ENCODE assay signal across 12 cellular contexts in genomic region chr2:26235089-26235488, GRCh38. TPM values are rescaled to one million over a fixed set of nuclear protein-coding genes. Genes with fewer than 3 reads are reported as not detected.
DNase-seq lines count a peak whose midpoint lies in the region; ATAC-seq, FAIRE-seq and TF ChIP-seq lines count a peak whose summit lies in the region.
"Had no signal": no experiment of that assay in that cellular context is flagged by ENCODE, and none has a peak within 500 bp of the region (broad histone marks: within the 10 kb centered on the region; RNA-seq: fewer than 3 reads in every experiment).

No MANE protein-coding gene starts in this region.

- DNase-seq in D721Med (ENCODE audit: insufficient read length, low spot score), result no peak
- DNase-seq in LNCaP clone FGC (ENCODE audit: low read depth), result no peak
- DNase-seq in brain microvascular endothelial cell, result no peak
- no peak for DNase-seq in osteocyte (ENCODE audit: extremely low spot score, unreplicated experiment)
- DNase-seq in T1000 (lab: John Stamatoyannopoulos, UW), result no peak
- no peak for DNase-seq in NCI-H1694 (lab: John Stamatoyannopoulos, UW)
- DNase-seq: COR-L47, NCI-H187 treated with DMSO at 0.1 percent for 48 hours had no signal

- H3K27me3 ChIP-seq in brain microvascular endothelial cell (replicated peaks), result no peaks in the 10 kb centered on the region

- H3K4me3 Mint-ChIP-seq in osteocyte (ENCODE audit: unreplicated experiment), result no peak overlapping the region

- no peaks in the 10 kb centered on the region for H3K27me3 Mint-ChIP-seq in osteocyte (ENCODE audit: unreplicated experiment)

- no peak overlapping the region for H3K27ac ChIP-seq in brain microvascular endothelial cell

- peaks cover 6% of the 10 kb centered on the region for H3K4me1 Mint-ChIP-seq in osteocyte (ENCODE audit: unreplicated experiment)

- ATAC-seq in HG02852 (IDR thresholded peaks at IDR 0.05; ENCODE audit: unreplicated experiment) (no peak), HG02970 (IDR thresholded peaks at IDR 0.05; ENCODE audit: low FRiP score, unreplicated experiment) (no peak)

- H3K4me3 ChIP-seq in LNCaP clone FGC (ENCODE audit: low read depth, low read length), result no peak overlapping the region
- H3K4me3 ChIP-seq in brain microvascular endothelial cell (ENCODE audit: low read depth, low read length), result no peak overlapping the region

- no peak for FAIRE-seq in D721Med (lab: Jason Lieb, UNC)
- FAIRE-seq: endometrium, HTR-8/SVneo had no signal

- no peak overlapping the region for H3K27ac Mint-ChIP-seq in osteocyte (ENCODE audit: unreplicated experiment)

- TF ChIP-seq CTCF in D721Med (IDR thresholded peaks at IDR 0.05; ENCODE audit: insufficient read depth, missing control alignments) (peak; percentile 5), LNCaP clone FGC (IDR thresholded peaks at IDR 0.05; ENCODE audit: control insufficient read depth, extremely low read depth, insufficient read depth) (peak; percentile 47), brain microvascular endothelial cell (IDR thresholded peaks at IDR 0.05; ENCODE audit: low read depth, low read length, missing control alignments) (peak; percentile 48), osteocyte (IDR thresholded peaks at IDR 0.05) (peak; percentile 40)

- peaks cover 54% of the 10 kb centered on the region for H3K36me3 ChIP-seq in brain microvascular endothelial cell (replicated peaks)

- no peaks in the 10 kb centered on the region for H3K9me3 Mint-ChIP-seq in osteocyte (ENCODE audit: unreplicated experiment)

- in situ Hi-C loops in brain microvascular endothelial cell (cut with HindIII; ENCODE audit: low pct_ligation_motif_present, low sequenced_read_pairs), result no loop called here

- peaks cover 26% of the 10 kb centered on the region for H3K36me3 Mint-ChIP-seq in osteocyte (ENCODE audit: unreplicated experiment)

RNA-seq across cellular contexts. Expression of gene HADHA, which starts 9.3 kb away (rescaled TPM):
- 114 and 124 TPM in 2 replicates for total RNA-seq in osteocyte

RNA-seq across cellular contexts. Expression of gene HADHB, which starts 9.7 kb away (rescaled TPM):
- total RNA-seq in osteocyte, result 93.1 and 98.5 TPM in 2 replicates
